16 cellular contexts compared by ENCODE assay signal in the genomic region with DNA sequence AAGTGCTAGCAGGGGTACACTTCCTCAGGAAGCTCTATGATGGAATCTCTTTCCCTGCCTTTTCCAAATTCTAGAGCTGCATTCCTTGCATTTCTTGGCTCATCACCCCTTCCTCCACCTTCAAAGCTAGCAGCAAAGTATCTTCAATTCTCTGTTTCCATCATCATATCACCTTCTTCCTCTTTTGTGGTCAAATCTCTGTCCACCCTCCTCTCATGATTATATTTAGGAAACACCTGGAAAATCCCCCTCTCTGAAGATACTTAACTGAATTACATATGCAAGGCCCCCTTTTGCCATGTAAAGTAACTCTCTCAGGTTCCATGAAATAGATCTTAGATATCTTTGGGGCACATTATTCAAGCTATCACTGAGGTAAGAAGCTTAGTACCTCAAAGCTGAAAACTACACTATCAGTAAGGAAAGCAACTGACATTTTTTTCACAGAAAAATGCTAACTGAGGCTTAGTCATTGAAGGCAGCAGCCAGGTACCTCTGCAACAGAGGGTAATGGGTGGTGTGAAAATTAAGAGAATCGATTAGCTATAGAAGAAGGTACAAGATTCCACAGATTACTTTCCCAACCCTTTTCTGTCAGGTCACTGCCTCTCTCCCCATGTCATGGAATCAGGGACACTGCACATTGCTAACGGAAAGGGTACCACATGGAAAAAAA.
DNase-seq lines count a peak whose midpoint lies in the region; ATAC-seq and TF ChIP-seq lines count a peak whose summit lies in the region.
"Had no signal": no experiment of that assay in that cellular context is flagged by ENCODE, and none has a peak within 500 bp of the region (broad histone marks: within the 10 kb centered on the region; RNA-seq: fewer than 3 reads in every experiment).

No MANE protein-coding gene starts in this region.

- TF ChIP-seq POLR2A in ovary (IDR thresholded peaks at IDR 0.05) (no peak), right lobe of liver (IDR thresholded peaks at IDR 0.05) (no peak)

- H3K27ac ChIP-seq in neural progenitor cell, result no peak overlapping the region
- no peak overlapping the region for H3K27ac ChIP-seq in ovary
- H3K27ac ChIP-seq in right lobe of liver, result no peak overlapping the region
- H3K27ac ChIP-seq: 22Rv1, hepatocyte had no signal

- no peaks in the 10 kb centered on the region for H3F3A ChIP-seq in neural progenitor cell (ENCODE audit: low read depth)

- TF ChIP-seq EP300 in ovary (IDR thresholded peaks at IDR 0.05), result no peak

- DNase-seq in NOMO-1 (lab: John Stamatoyannopoulos, UW; ENCODE audit: unreplicated experiment in 2 of 2) (peak; percentile 4 to 38), NOMO-1 treated with dmso at 0.1 percent for 144 hours (lab: John Stamatoyannopoulos, UW; ENCODE audit: unreplicated experiment) (no peak), neural progenitor cell (ENCODE audit: low spot score) (peak; percentile 4), ovary (no peak), right lobe of liver (no peak)
- DNase-seq in activated naive CD8-positive, alpha-beta T cell treated with anti-CD3 and anti-CD28 coated beads, Interleukin-2, amount 50 U/mL, for 24 hours, result no peak
- DNase-seq: activated CD4-positive, alpha-beta T cell treated with anti-CD3 and anti-CD28 coated beads, Interleukin-2, amount 50 U/mL, for 48 hours; DMS79 treated with DMSO at 0.1 percent for 48 hours; effector memory CD4-positive, alpha-beta T cell; NCI-H345; SIG-M5 had no signal

- no peak overlapping the region for H3K4me3 Mint-ChIP-seq in neural progenitor cell
- no peak overlapping the region for H3K4me3 Mint-ChIP-seq in activated naive CD8-positive, alpha-beta T cell treated with anti-CD3 and anti-CD28 coated beads, Interleukin-2, amount 50 U/mL, for 24 hours

- H3K79me2 ChIP-seq in neural progenitor cell (ENCODE audit: low read depth), result no peaks in the 10 kb centered on the region
- H3K79me2 ChIP-seq: hepatocyte had no signal

- no peak overlapping the region for H3K9ac ChIP-seq in neural progenitor cell

- H3K27ac Mint-ChIP-seq in neural progenitor cell, result no peak overlapping the region
- no peak overlapping the region for H3K27ac Mint-ChIP-seq in activated naive CD8-positive, alpha-beta T cell treated with anti-CD3 and anti-CD28 coated beads, Interleukin-2, amount 50 U/mL, for 24 hours

- H3K4me1 ChIP-seq in neural progenitor cell (peaks cover 6% of the 10 kb centered on the region), ovary (ENCODE audit: insufficient read depth) (no peaks in the 10 kb centered on the region), right lobe of liver (no peaks in the 10 kb centered on the region)

- ATAC-seq in HG02610 (IDR thresholded peaks at IDR 0.05; ENCODE audit: unreplicated experiment) (peak; percentile 89), HG03558 (IDR thresholded peaks at IDR 0.05; ENCODE audit: extremely low read depth, unreplicated experiment) (peak; percentile 58), right lobe of liver (no peak)
- ATAC-seq in activated naive CD8-positive, alpha-beta T cell treated with anti-CD3 and anti-CD28 coated beads, Interleukin-2, amount 50 U/mL, for 24 hours, result no peak
- ATAC-seq: K562 had no signal

- H3K9me3 Mint-ChIP-seq in neural progenitor cell, result peaks cover 2% of the 10 kb centered on the region
- H3K9me3 Mint-ChIP-seq in activated naive CD8-positive, alpha-beta T cell treated with anti-CD3 and anti-CD28 coated beads, Interleukin-2, amount 50 U/mL, for 24 hours, result peaks cover 4% of the 10 kb centered on the region

- 89 to 92% (median 90%) methylated on average over 2 of the region's 2 CpGs for WGBS in ovary, 3 donors
- 55% methylated on average over 2 of the region's 2 CpGs for WGBS in right lobe of liver (ENCODE audit: insufficient coverage, low coverage, low lambda C conversion rate, missing lambda C conversion rate)

- H3K27me3 Mint-ChIP-seq in neural progenitor cell (ENCODE audit: insufficient read depth, low read depth), result no peaks in the 10 kb centered on the region
- H3K27me3 Mint-ChIP-seq in activated naive CD8-positive, alpha-beta T cell treated with anti-CD3 and anti-CD28 coated beads, Interleukin-2, amount 50 U/mL, for 24 hours, result no peaks in the 10 kb centered on the region

- TF ChIP-seq CTCF in neural progenitor cell (IDR thresholded peaks at IDR 0.05) (no peak), ovary (IDR thresholded peaks at IDR 0.05) (no peak), right lobe of liver (IDR thresholded peaks at IDR 0.05) (no peak)

- no peak overlapping the region for H3K4me2 ChIP-seq in neural progenitor cell
- H3K4me2 ChIP-seq: hepatocyte had no signal

- no peaks in the 10 kb centered on the region for H3K36me3 Mint-ChIP-seq in neural progenitor cell
- H3K36me3 Mint-ChIP-seq in activated naive CD8-positive, alpha-beta T cell treated with anti-CD3 and anti-CD28 coated beads, Interleukin-2, amount 50 U/mL, for 24 hours (ENCODE audit: low read depth), result no peaks in the 10 kb centered on the region

- H3K27me3 ChIP-seq in neural progenitor cell (no peaks in the 10 kb centered on the region), ovary (no peaks in the 10 kb centered on the region), right lobe of liver (no peaks in the 10 kb centered on the region)
- H3K27me3 ChIP-seq: hepatocyte had no signal

- intact Hi-C loops in ovary (cut with DNase I), result no loop called here
- intact Hi-C loops in right lobe of liver (cut with DNase I), result no loop called here

- no peaks in the 10 kb centered on the region for H3K9me3 ChIP-seq in neural progenitor cell (ENCODE audit: low read depth)
- no peaks in the 10 kb centered on the region for H3K9me3 ChIP-seq in ovary
- no peaks in the 10 kb centered on the region for H3K9me3 ChIP-seq in right lobe of liver

- H2AFZ ChIP-seq in neural progenitor cell (replicated peaks), result peak overlapping the region; percentile 26
- H2AFZ ChIP-seq: hepatocyte had no signal

- H4K20me1 ChIP-seq in neural progenitor cell (ENCODE audit: low read depth), result no peaks in the 10 kb centered on the region

- H3K4me1 Mint-ChIP-seq in neural progenitor cell, result no peaks in the 10 kb centered on the region
- H3K4me1 Mint-ChIP-seq in activated naive CD8-positive, alpha-beta T cell treated with anti-CD3 and anti-CD28 coated beads, Interleukin-2, amount 50 U/mL, for 24 hours, result peaks cover 2% of the 10 kb centered on the region

- H3K36me3 ChIP-seq in neural progenitor cell (no peaks in the 10 kb centered on the region), ovary (no peaks in the 10 kb centered on the region), right lobe of liver (no peaks in the 10 kb centered on the region)

- no peak overlapping the region for H3K4me3 ChIP-seq in neural progenitor cell
- no peak overlapping the region for H3K4me3 ChIP-seq in ovary
- H3K4me3 ChIP-seq in right lobe of liver, result no peak overlapping the region
- H3K4me3 ChIP-seq: hepatocyte, K562 had no signal

Comparison
In these comparisons a context has a peak if more than half of its experiments do, and no peak if none do; other contexts are left out.
1. DNase-seq: peak in NOMO-1 (2 of 2) and neural progenitor cell (single experiment); none in NOMO-1 treated with dmso at 0.1 percent for 144 hours (single experiment), ovary (0 of 5), right lobe of liver (0 of 3) and activated naive CD8-positive, alpha-beta T cell treated with anti-CD3 and anti-CD28 coated beads, Interleukin-2, amount 50 U/mL, for 24 hours (single experiment).
2. ATAC-seq: peak in HG02610 (single experiment) and HG03558 (single experiment); none in right lobe of liver (0 of 4) and activated naive CD8-positive, alpha-beta T cell treated with anti-CD3 and anti-CD28 coated beads, Interleukin-2, amount 50 U/mL, for 24 hours (single experiment).